In the genomic region with DNA sequence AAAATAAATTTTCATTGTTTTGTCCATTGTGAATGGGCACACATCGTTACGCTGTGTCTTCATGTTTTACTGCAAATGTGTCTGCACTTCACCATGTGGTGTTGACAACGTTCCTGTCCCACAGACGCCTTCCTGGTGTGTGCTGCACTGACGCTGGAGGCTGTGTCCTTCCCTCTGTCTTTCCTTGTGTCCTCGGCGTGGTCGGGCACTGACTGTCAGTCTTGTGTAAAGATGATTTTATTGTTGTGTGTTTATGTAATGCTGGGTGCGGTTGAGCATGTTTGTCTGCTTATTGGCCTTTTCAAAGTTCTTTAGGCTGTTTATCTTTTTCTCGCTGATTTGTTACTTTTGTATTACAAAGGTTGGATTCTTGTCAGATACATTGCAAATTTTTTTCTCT, we compare ENCODE assay signal across 25 cellular contexts. TPM values are rescaled to one million over a fixed set of nuclear protein-coding genes. Genes with fewer than 3 reads are reported as not detected.
"Had no signal": no experiment of that assay in that cellular context is flagged by ENCODE, and none has a peak within 500 bp of the region (broad histone marks: within the 10 kb centered on the region; RNA-seq: fewer than 3 reads in every experiment).

No MANE protein-coding gene starts in this region.

- H3K27ac Mint-ChIP-seq: activated CD4-positive, alpha-beta memory T cell treated with anti-CD3 and anti-CD28 coated beads for 36 hours; brain; endodermal cell; T-cell had no signal

- H3K27me3 ChIP-seq: foreskin keratinocyte, left lung, suprapubic skin, transverse colon, vagina had no signal

- H3K4me3 ChIP-seq: left lung, skin epidermis, suprapubic skin, transverse colon, vagina had no signal

- DNase-seq: activated CD4-positive, alpha-beta memory T cell treated with anti-CD3 and anti-CD28 coated beads for 36 hours; activated CD4-positive, CD25-positive, alpha-beta regulatory T cell treated with anti-CD3 and anti-CD28 coated beads, Interleukin-2, amount 50 U/mL, for 72 hours; activated gamma-delta T cell treated with Interleukin-2 at 50 U/mL for 16 hours; anterior cingulate cortex; central memory CD4-positive, alpha-beta T cell; endodermal cell; foreskin keratinocyte; hippocampal formation; islet precursor cell; left lung; midbrain; T-cell; transverse colon had no signal

- H3K9me3 Mint-ChIP-seq: endodermal cell; stimulated activated naive CD8-positive, alpha-beta T cell treated with anti-CD3 and anti-CD28 coated beads, Interleukin-15, amount 100 ng/mL, for 72 hours had no signal

- ATAC-seq: foreskin keratinocyte; left lung; SK-N-SH treated with all-trans-retinoic acid at 6 μM for 48 hours; stimulated activated naive CD8-positive, alpha-beta T cell treated with anti-CD3 and anti-CD28 coated beads, Interleukin-15, amount 100 ng/mL, for 72 hours; T-cell had no signal

- H3K4me1 Mint-ChIP-seq: brain, endodermal cell had no signal

- H3K9me3 ChIP-seq: suprapubic skin had no signal

- H3K27ac ChIP-seq: foreskin keratinocyte, left lung, skin epidermis, suprapubic skin, transverse colon, vagina had no signal

- H3K4me3 Mint-ChIP-seq: activated CD4-positive, alpha-beta memory T cell treated with anti-CD3 and anti-CD28 coated beads for 36 hours; brain; endodermal cell; stimulated activated naive CD8-positive, alpha-beta T cell treated with anti-CD3 and anti-CD28 coated beads, Interleukin-15, amount 100 ng/mL, for 72 hours; T-cell had no signal

- H3K27me3 Mint-ChIP-seq: activated CD4-positive, alpha-beta memory T cell treated with anti-CD3 and anti-CD28 coated beads for 36 hours; stimulated activated naive CD8-positive, alpha-beta T cell treated with anti-CD3 and anti-CD28 coated beads, Interleukin-15, amount 100 ng/mL, for 72 hours; T-cell had no signal

- H3K4me1 ChIP-seq: foreskin keratinocyte, left lung, suprapubic skin, transverse colon, vagina had no signal

RNA-seq across cellular contexts. Expression of gene IDI2, which starts 18.1 kb away (rescaled TPM):
- total RNA-seq: activated CD4-positive, alpha-beta memory T cell treated with anti-CD3 and anti-CD28 coated beads for 36 hours; endodermal cell; epithelial cell of proximal tubule; fibroblast of lung; foreskin keratinocyte; left lung; lung microvascular endothelial cell; myocyte; omental fat pad; posterior vena cava; suprapubic skin; T-cell; transverse colon; vagina had no signal
- polyA plus RNA-seq: fibroblast of lung, foreskin keratinocyte had no signal
